Comparison of ENCODE assay signal across 25 cellular contexts in genomic region chr9:131214931-131215330, GRCh38.
A peak's percentile ranks its signal among the peaks of the same experiment; 100 is the strongest.
DNase-seq lines count a peak whose midpoint lies in the region; ATAC-seq, FAIRE-seq and TF ChIP-seq lines count a peak whose summit lies in the region.
"Had no signal": no experiment of that assay in that cellular context is flagged by ENCODE, and none has a peak within 500 bp of the region (broad histone marks: within the 10 kb centered on the region; RNA-seq: fewer than 3 reads in every experiment).

No MANE protein-coding gene starts in this region.

- H3K4me3 Mint-ChIP-seq in T-cell: no peak overlapping the region
- H3K4me3 Mint-ChIP-seq: CD8-positive, alpha-beta T cell; H9; HFFc6 had no signal

- H3K4me1 Mint-ChIP-seq in T-cell: peaks cover 0 to 8% (median 0%) of the 10 kb centered on the region in 3 donors

- H3K9ac ChIP-seq in liver (ENCODE audit: low read depth in 1 of 2, low read length in 2 of 2) (no peak overlapping the region), HepG2 (ENCODE audit: insufficient read depth, low read depth, low read length) (no peak overlapping the region), rectal smooth muscle tissue (ENCODE audit: low read length) (no peak overlapping the region)

- DNase-seq in HepG2 (ENCODE audit: low spot score) (no peak), left kidney (ENCODE audit: low read depth, low spot score) (peak; percentile 32), T-cell (no peak), NCI-H2171 treated with DMSO at 0.1 percent for 48 hours (lab: John Stamatoyannopoulos, UW) (no peak), posterior vena cava (ENCODE audit: low spot score) (no peak)
- DNase-seq: AML-193; CD8-positive, alpha-beta T cell; H9; HFFc6; KBM-7; MM.1S; NCI-H1092; NCI-H1436; NCI-H187 treated with DMSO at 0.1 percent for 48 hours; NCI-H2107; NCI-H2227 treated with DMSO at 0.1 percent for 48 hours; NCI-H510A treated with DMSO at 0.1 percent for 48 hours; NCI-H748 treated with DMSO at 0.1 percent for 48 hours; PC-9; RPMI8226; SHP77 had no signal

- H3K79me2 ChIP-seq in HepG2 (ENCODE audit: insufficient read depth, low read length): no peaks in the 10 kb centered on the region

- 71% methylated on average over 4 of the region's 4 CpGs for WGBS in liver
- 97% methylated on average over 4 of the region's 4 CpGs for WGBS in HepG2 (ENCODE audit: low lambda C conversion rate)

- POLR2A ChIA-PET in HepG2 (lab: Yijun Ruan, JAX): no interaction called here
- POLR2A ChIA-PET in T-cell (lab: Charles Lee): interaction anchor here in 1 of 2 donors (0.6 kb wide), 1 partner anchor 89 kb away, joined by 4 read pairs; the partner anchor contains the start of gene NUP214

- peaks cover 0 to 19% (median 17%) of the 10 kb centered on the region in 4 donors for H3K36me3 ChIP-seq in liver (ENCODE audit: control insufficient read depth in 4 of 4, insufficient read depth in 3 of 4, low read depth in 1 of 4, low read length in 3 of 4)
- peaks cover 5 to 40% of the 10 kb centered on the region in 2 experiments; a peak in 4 of 5 replicates for H3K36me3 ChIP-seq in HepG2 (replicated peaks in 1 of 2; ENCODE audit: control insufficient read depth in 1 of 2, insufficient read depth in 2 of 2, low read length in 2 of 2)
- peaks cover 5% of the 10 kb centered on the region for H3K36me3 ChIP-seq in rectal smooth muscle tissue (ENCODE audit: control insufficient read depth, insufficient read depth, low read length)

- TF ChIP-seq POLR2A in HepG2 (IDR thresholded peaks at IDR 0.05; ENCODE audit: insufficient read depth in 1 of 2, low read depth in 2 of 2, low read length in 2 of 2): no peak

- ATAC-seq in HepG2 (no peak), T-cell (replicated peaks in 1 of 4) (no peak)
- ATAC-seq: CD8-positive, alpha-beta T cell had no signal

- no peak for TF ChIP-seq RAD21 in liver (IDR thresholded peaks at IDR 0.05)
- no peak for TF ChIP-seq RAD21 in HepG2 (CRISPR knock-in tag; IDR thresholded peaks at IDR 0.05)

- intact Hi-C loops in HepG2 (cut with micrococcal nuclease; ENCODE audit: unreplicated experiment) (no loop called here), posterior vena cava (cut with DNase I) (no loop called here)

- no peak overlapping the region for H3K27ac Mint-ChIP-seq in T-cell
- H3K27ac Mint-ChIP-seq: CD8-positive, alpha-beta T cell had no signal

- H4K20me1 ChIP-seq in HepG2 (ENCODE audit: insufficient read depth, low read length): no peaks in the 10 kb centered on the region

- no TSS peak for BruUV-seq in HepG2 (replicated peaks; lab: Mats Ljungman, UMichigan)

- CTCF ChIA-PET in HepG2 (lab: Yijun Ruan, JAX; ENCODE audit: low intra/inter-chr PET ratio, low total read pairs): no interaction called here
- CTCF ChIA-PET in T-cell (lab: Charles Lee): interaction anchor here in 1 of 2 donors (0.7 kb wide), 1 partner anchor 71 kb away, joined by 7 read pairs; no protein-coding TSS in a partner anchor

- H3K9me3 ChIP-seq in liver (ENCODE audit: control insufficient read depth in 4 of 4, low read length in 3 of 4) (no peaks in the 10 kb centered on the region), HepG2 (ENCODE audit: low read length) (no peaks in the 10 kb centered on the region)

- TF ChIP-seq EP300 in HepG2 (IDR thresholded peaks at IDR 0.05; ENCODE audit: low read depth in 2 of 2, low read length in 2 of 2) (no peak), HepG2 (CRISPR knock-in tag; IDR thresholded peaks at IDR 0.05; ENCODE audit: borderline replicate concordance) (no peak)

- no peak for FAIRE-seq in HepG2 (lab: Jason Lieb, UNC)
- FAIRE-seq: G401.6, GM12892 had no signal

- H3K27me3 ChIP-seq in liver (ENCODE audit: control insufficient read depth in 4 of 4, insufficient read depth in 4 of 4, low read length in 3 of 4): no peaks in the 10 kb centered on the region
- H3K27me3 ChIP-seq in HepG2 (ENCODE audit: control insufficient read depth in 1 of 2, insufficient read depth in 2 of 2, low read length in 2 of 2): no peaks in the 10 kb centered on the region
- no peaks in the 10 kb centered on the region for H3K27me3 ChIP-seq in rectal smooth muscle tissue (ENCODE audit: control insufficient read depth, insufficient read depth, low read length)

- peaks cover 4 to 26% (median 18%) of the 10 kb centered on the region in 3 donors for H3K9me3 Mint-ChIP-seq in T-cell

- no peak for TF ChIP-seq CTCF in liver (IDR thresholded peaks at IDR 0.05; ENCODE audit: low read depth, low read length, missing input control)
- TF ChIP-seq CTCF in HepG2 (CRISPR knock-in tag; IDR thresholded peaks at IDR 0.05): no peak

- no peak overlapping the region for H3K4me2 ChIP-seq in HepG2 (ENCODE audit: low read depth, low read length)
- H3K4me2 ChIP-seq: PC-9 had no signal

- no peaks in the 10 kb centered on the region for H3K27me3 Mint-ChIP-seq in T-cell

- H3K27ac ChIP-seq in liver (ENCODE audit: low read depth in 1 of 2, low read length in 2 of 2) (no peak overlapping the region), HepG2 (ENCODE audit: extremely low read length, insufficient read depth, low read length) (no peak overlapping the region), rectal smooth muscle tissue (ENCODE audit: low read depth, low read length) (peak overlapping the region; percentile 17)
- H3K27ac ChIP-seq: PC-9 had no signal

- H3K36me3 Mint-ChIP-seq in T-cell: peaks cover 64% of the 10 kb centered on the region

- H3K4me3 ChIP-seq in liver (ENCODE audit: low read depth in 1 of 3, low read length in 3 of 3): no peak overlapping the region
- H3K4me3 ChIP-seq in HepG2 (replicated peaks in 1 of 3; ENCODE audit: insufficient read depth in 1 of 3, low read depth in 2 of 3, low read length in 3 of 3): no peak overlapping the region
- H3K4me3 ChIP-seq in rectal smooth muscle tissue (ENCODE audit: low read length): no peak overlapping the region
- H3K4me3 ChIP-seq: PC-9 had no signal

- no peaks in the 10 kb centered on the region for H3K4me1 ChIP-seq in liver (ENCODE audit: control insufficient read depth in 4 of 4, insufficient read depth in 4 of 4, low read length in 3 of 4)
- H3K4me1 ChIP-seq in HepG2 (ENCODE audit: insufficient read depth, low read length): no peaks in the 10 kb centered on the region
- H3K4me1 ChIP-seq in rectal smooth muscle tissue (ENCODE audit: control insufficient read depth, insufficient read depth, low read length): peaks cover 11% of the 10 kb centered on the region

- in situ Hi-C loops in HepG2 (cut with HindIII; ENCODE audit: extremely low pct_ligation_motif_present, low pct_unique_long_range_greater_than_20kb): no loop called here

- no peak overlapping the region for H2AFZ ChIP-seq in HepG2 (ENCODE audit: low read length)
- H2AFZ ChIP-seq: PC-9 had no signal

TF ChIP-seq in liver, 16 proteins besides CTCF, POLR2A, EP300 and RAD21:
- TF ChIP-seq NR2F2 (IDR thresholded peaks at IDR 0.05) (peak; percentile 52), HNF4G (IDR thresholded peaks at IDR 0.05) (no peak), MAX (IDR thresholded peaks at IDR 0.05) (no peak), ATF3 (IDR thresholded peaks at IDR 0.05) (no peak)

TF ChIP-seq in HepG2, 621 proteins besides CTCF, POLR2A, EP300 and RAD21:
- TF ChIP-seq SRSF1 (optimal IDR thresholded peaks at IDR 0.05; ENCODE audit: low read depth, low read length) (no peak), THYN1 (CRISPR knock-in tag; IDR thresholded peaks at IDR 0.05; ENCODE audit: borderline replicate concordance, low read depth) (no peak), ZC3H13 (CRISPR knock-in tag; IDR thresholded peaks at IDR 0.05) (no peak), ZNF768 (CRISPR knock-in tag; IDR thresholded peaks at IDR 0.05) (no peak)
